Comparison of ENCODE assay signal across 10 cellular contexts in genomic region chr16:55494994-55495421, GRCh38. TPM values are rescaled to one million over a fixed set of nuclear protein-coding genes. Genes with fewer than 3 reads are reported as not detected.
A peak's percentile ranks its signal among the peaks of the same experiment; 100 is the strongest.
DNase-seq lines count a peak whose midpoint lies in the region; ATAC-seq and TF ChIP-seq lines count a peak whose summit lies in the region.
"Had no signal": no experiment of that assay in that cellular context is flagged by ENCODE, and none has a peak within 500 bp of the region (broad histone marks: within the 10 kb centered on the region; RNA-seq: fewer than 3 reads in every experiment).

No MANE protein-coding gene starts in this region.

- intact Hi-C loops in testis (cut with DNase I; ENCODE audit: low total_unique reads) = no loop called here

- no peak for TF ChIP-seq CTCF in testis (IDR thresholded peaks at IDR 0.05)

- ATAC-seq in GM19023 (IDR thresholded peaks at IDR 0.05; ENCODE audit: unreplicated experiment) = no peak
- ATAC-seq: naive thymus-derived CD8-positive, alpha-beta T cell had no signal

- no peaks in the 10 kb centered on the region for H3K36me3 ChIP-seq in testis (ENCODE audit: low read depth, missing control alignments)
- H3K36me3 ChIP-seq: BLaER1 had no signal

- peak; percentile 53 for DNase-seq in NCI-H82 (lab: John Stamatoyannopoulos, UW)
- no peak for DNase-seq in NCI-H82 treated with DMSO at 0.1 percent for 48 hours (lab: John Stamatoyannopoulos, UW; ENCODE audit: unreplicated experiment)
- DNase-seq in astrocyte of the hippocampus (ENCODE audit: low read depth, low spot score) = peak; percentile 91
- DNase-seq in iris pigment epithelial cell (ENCODE audit: low read depth) = peak; percentile 81
- DNase-seq in testis = peak; percentile 82
- DNase-seq in NAMALWA (ENCODE audit: low spot score) = no peak
- no peak for DNase-seq in NCI-H2171 treated with DMSO at 0.1 percent for 48 hours (lab: John Stamatoyannopoulos, UW)

- no peaks in the 10 kb centered on the region for H3K27me3 ChIP-seq in testis
- H3K27me3 ChIP-seq: BLaER1 had no signal

- no peak overlapping the region for H3K27ac ChIP-seq in testis
- H3K27ac ChIP-seq: BLaER1 had no signal

- no peak overlapping the region for H3K4me3 ChIP-seq in testis
- H3K4me3 ChIP-seq: BLaER1 had no signal

- WGBS in testis, 2 donors = 22% methylated on average over 3 of the region's 3 CpGs

- TF ChIP-seq POLR2A in testis (IDR thresholded peaks at IDR 0.05) = no peak

- peaks cover 15% of the 10 kb centered on the region for H3K4me1 ChIP-seq in testis

- no peaks in the 10 kb centered on the region for H3K9me3 ChIP-seq in testis
- H3K9me3 ChIP-seq: BLaER1 had no signal

RNA-seq across cellular contexts. Expression of gene LPCAT2, which starts 13.9 kb away (rescaled TPM):
- total RNA-seq in testis = 10 to 100 TPM in 1 of 2 donors, 1 to 10 TPM in 1; 6.9 to 12.0 TPM
- 8.5 TPM for polyA plus RNA-seq in testis (ENCODE audit: insufficient read depth, low read depth, low replicate concordance)
- polyA plus RNA-seq: naive thymus-derived CD8-positive, alpha-beta T cell had no signal

RNA-seq across cellular contexts. Expression of gene MMP2, which starts 16.0 kb away (rescaled TPM):
- total RNA-seq in testis = 100 to 1,000 TPM in 1 of 2 donors, 10 to 100 TPM in 1; 50.9 to 111 TPM
- polyA plus RNA-seq in testis (ENCODE audit: insufficient read depth, low read depth, low replicate concordance) = 250 TPM
- polyA plus RNA-seq: naive thymus-derived CD8-positive, alpha-beta T cell had no signal

Comparison
In these comparisons a context has a peak if more than half of its experiments do, and no peak if none do; other contexts are left out.
1. DNase-seq: peak in NCI-H82 (single experiment), astrocyte of the hippocampus (single experiment), iris pigment epithelial cell (single experiment) and testis (single experiment); none in NCI-H82 treated with DMSO at 0.1 percent for 48 hours (single experiment), NAMALWA (single experiment) and NCI-H2171 treated with DMSO at 0.1 percent for 48 hours (single experiment).